ENCODE assay signal across 26 cellular contexts in the genomic region with DNA sequence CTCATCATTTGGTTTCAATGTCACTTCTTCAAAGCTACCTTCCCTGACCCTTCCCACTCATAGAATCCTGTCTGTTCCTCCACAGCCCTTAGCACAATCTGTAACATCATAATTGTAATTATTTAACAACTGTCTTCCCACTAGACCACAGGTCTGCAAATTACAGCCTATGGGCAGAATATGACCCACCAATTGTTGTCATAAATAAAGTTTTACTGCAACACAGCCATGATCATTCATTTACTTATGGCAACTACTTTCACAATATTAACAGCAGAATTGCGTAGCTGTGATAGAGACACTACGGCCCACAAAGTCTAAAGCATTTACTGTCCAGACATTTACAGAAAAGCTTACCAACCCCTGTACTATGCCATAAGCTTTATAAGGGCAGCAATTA.
"Had no signal": no experiment of that assay in that cellular context is flagged by ENCODE, and none has a peak within 500 bp of the region (broad histone marks: within the 10 kb centered on the region; RNA-seq: fewer than 3 reads in every experiment).

No MANE protein-coding gene starts in this region.

- H3K36me3 Mint-ChIP-seq: activated naive CD4-positive, alpha-beta T cell treated with anti-CD3 and anti-CD28 coated beads, Interleukin-2, amount 10 ng/mL, durations not matched to agents 7 days and 5 days; activated naive CD8-positive, alpha-beta T cell treated with anti-CD3 and anti-CD28 coated beads, Interleukin-2, amount 10 ng/mL, durations not matched to agents 7 days and 5 days; mesothelial cell of epicardium; naive B cell; stimulated activated effector memory CD8-positive, alpha-beta T cell treated with anti-CD3 and anti-CD28 coated beads, Interleukin-12 subunit alpha, Interleukin-12 subunit beta, amount 100 ng/mL, for 72 hours had no signal

- H3K27me3 ChIP-seq: breast epithelium, esophagus muscularis mucosa, foreskin keratinocyte, ovary, sigmoid colon, tibial artery had no signal

- H3K9me3 ChIP-seq: breast epithelium, esophagus muscularis mucosa, ovary, sigmoid colon, tibial artery had no signal

- H3K27ac Mint-ChIP-seq: activated CD4-positive, alpha-beta memory T cell treated with anti-CD3 and anti-CD28 coated beads, Interleukin-2, amount 10 ng/mL, durations not matched to agents 7 days and 5 days; activated CD4-positive, alpha-beta T cell treated with anti-CD3 and anti-CD28 coated beads, Interleukin-2, amount 10 ng/mL, durations not matched to agents 7 days and 5 days; activated naive CD4-positive, alpha-beta T cell treated with anti-CD3 and anti-CD28 coated beads, Interleukin-2, amount 10 ng/mL, durations not matched to agents 7 days and 5 days; activated naive CD8-positive, alpha-beta T cell treated with anti-CD3 and anti-CD28 coated beads, Interleukin-2, amount 10 ng/mL, durations not matched to agents 7 days and 5 days; activated T-cell treated with anti-CD3 and anti-CD28 coated beads, Interleukin-2, amount 50 U/mL, for 24 hours; progenitor cell of endocrine pancreas; stimulated activated effector memory CD8-positive, alpha-beta T cell treated with anti-CD3 and anti-CD28 coated beads, Interleukin-12 subunit alpha, Interleukin-12 subunit beta, amount 100 ng/mL, for 72 hours; stimulated activated naive CD8-positive, alpha-beta T cell treated with anti-CD3 and anti-CD28 coated beads, Interleukin-15, amount 100 ng/mL, for 72 hours had no signal

- H3K4me3 ChIP-seq: breast epithelium, esophagus muscularis mucosa, ovary, sigmoid colon, tibial artery had no signal

- H3K27me3 Mint-ChIP-seq: activated CD4-positive, alpha-beta T cell treated with anti-CD3 and anti-CD28 coated beads, Interleukin-2, amount 10 ng/mL, durations not matched to agents 7 days and 5 days; activated naive CD4-positive, alpha-beta T cell treated with anti-CD3 and anti-CD28 coated beads, Interleukin-2, amount 10 ng/mL, durations not matched to agents 7 days and 5 days; activated naive CD8-positive, alpha-beta T cell treated with anti-CD3 and anti-CD28 coated beads, Interleukin-2, amount 10 ng/mL, durations not matched to agents 7 days and 5 days; central memory CD8-positive, alpha-beta T cell; naive B cell; progenitor cell of endocrine pancreas; stimulated activated naive CD8-positive, alpha-beta T cell treated with anti-CD3 and anti-CD28 coated beads, Interleukin-15, amount 100 ng/mL, for 72 hours had no signal

- ATAC-seq: foreskin keratinocyte; stimulated activated naive CD8-positive, alpha-beta T cell treated with anti-CD3 and anti-CD28 coated beads, Interleukin-15, amount 100 ng/mL, for 72 hours had no signal

- H3K27ac ChIP-seq: breast epithelium, esophagus muscularis mucosa, foreskin keratinocyte, ovary, sigmoid colon had no signal

- H3K9me3 Mint-ChIP-seq: activated CD4-positive, alpha-beta memory T cell treated with anti-CD3 and anti-CD28 coated beads, Interleukin-2, amount 10 ng/mL, durations not matched to agents 7 days and 5 days; activated CD4-positive, alpha-beta T cell treated with anti-CD3 and anti-CD28 coated beads, Interleukin-2, amount 10 ng/mL, durations not matched to agents 7 days and 5 days; activated naive CD4-positive, alpha-beta T cell treated with anti-CD3 and anti-CD28 coated beads, Interleukin-2, amount 10 ng/mL, durations not matched to agents 7 days and 5 days; activated naive CD8-positive, alpha-beta T cell treated with anti-CD3 and anti-CD28 coated beads, Interleukin-2, amount 10 ng/mL, durations not matched to agents 7 days and 5 days; activated T-cell treated with anti-CD3 and anti-CD28 coated beads, Interleukin-2, amount 50 U/mL, for 24 hours; central memory CD8-positive, alpha-beta T cell; mesothelial cell of epicardium; naive B cell; stimulated activated effector memory CD8-positive, alpha-beta T cell treated with anti-CD3 and anti-CD28 coated beads, Interleukin-12 subunit alpha, Interleukin-12 subunit beta, amount 100 ng/mL, for 72 hours; stimulated activated naive CD8-positive, alpha-beta T cell treated with anti-CD3 and anti-CD28 coated beads, Interleukin-15, amount 100 ng/mL, for 72 hours had no signal

- DNase-seq: activated CD4-positive, alpha-beta memory T cell treated with anti-CD3 and anti-CD28 coated beads, Interleukin-2, amount 10 ng/mL, durations not matched to agents 7 days and 5 days; activated CD4-positive, alpha-beta T cell treated with anti-CD3 and anti-CD28 coated beads for 1 hour; activated CD4-positive, alpha-beta T cell treated with anti-CD3 and anti-CD28 coated beads, Interleukin-2, amount 10 ng/mL, durations not matched to agents 7 days and 5 days; activated CD8-positive, alpha-beta memory T cell treated with anti-CD3 and anti-CD28 coated beads, Interleukin-2, amount 50 U/mL, for 48 hours; activated gamma-delta T cell; activated naive CD4-positive, alpha-beta T cell treated with anti-CD3 and anti-CD28 coated beads, Interleukin-2, amount 10 ng/mL, durations not matched to agents 7 days and 5 days; activated naive CD8-positive, alpha-beta T cell treated with anti-CD3 and anti-CD28 coated beads, Interleukin-2, amount 10 ng/mL, durations not matched to agents 7 days and 5 days; activated T-cell treated with anti-CD3 and anti-CD28 coated beads, Interleukin-2, amount 50 U/mL, for 24 hours; effector CD4-positive, alpha-beta T cell; foreskin keratinocyte; islet precursor cell; naive B cell; retina; small intestine; stimulated activated CD4-positive, alpha-beta T cell treated with anti-CD3 and anti-CD28 coated beads, Interleukin-4, amount 100 ng/mL, for 24 hours; stimulated activated naive CD8-positive, alpha-beta T cell treated with anti-CD3 and anti-CD28 coated beads, Interleukin-15, amount 100 ng/mL, for 72 hours; T-helper 2 cell had no signal

- H3K4me3 Mint-ChIP-seq: activated CD4-positive, alpha-beta memory T cell treated with anti-CD3 and anti-CD28 coated beads, Interleukin-2, amount 10 ng/mL, durations not matched to agents 7 days and 5 days; activated CD4-positive, alpha-beta T cell treated with anti-CD3 and anti-CD28 coated beads, Interleukin-2, amount 10 ng/mL, durations not matched to agents 7 days and 5 days; activated naive CD4-positive, alpha-beta T cell treated with anti-CD3 and anti-CD28 coated beads, Interleukin-2, amount 10 ng/mL, durations not matched to agents 7 days and 5 days; activated naive CD8-positive, alpha-beta T cell treated with anti-CD3 and anti-CD28 coated beads, Interleukin-2, amount 10 ng/mL, durations not matched to agents 7 days and 5 days; activated T-cell treated with anti-CD3 and anti-CD28 coated beads, Interleukin-2, amount 50 U/mL, for 24 hours; central memory CD8-positive, alpha-beta T cell; mesothelial cell of epicardium; naive B cell; stimulated activated effector memory CD8-positive, alpha-beta T cell treated with anti-CD3 and anti-CD28 coated beads, Interleukin-12 subunit alpha, Interleukin-12 subunit beta, amount 100 ng/mL, for 72 hours; stimulated activated naive CD8-positive, alpha-beta T cell treated with anti-CD3 and anti-CD28 coated beads, Interleukin-15, amount 100 ng/mL, for 72 hours had no signal

- H3K36me3 ChIP-seq: breast epithelium, esophagus muscularis mucosa, ovary, sigmoid colon, tibial artery had no signal
